In the genomic region with DNA sequence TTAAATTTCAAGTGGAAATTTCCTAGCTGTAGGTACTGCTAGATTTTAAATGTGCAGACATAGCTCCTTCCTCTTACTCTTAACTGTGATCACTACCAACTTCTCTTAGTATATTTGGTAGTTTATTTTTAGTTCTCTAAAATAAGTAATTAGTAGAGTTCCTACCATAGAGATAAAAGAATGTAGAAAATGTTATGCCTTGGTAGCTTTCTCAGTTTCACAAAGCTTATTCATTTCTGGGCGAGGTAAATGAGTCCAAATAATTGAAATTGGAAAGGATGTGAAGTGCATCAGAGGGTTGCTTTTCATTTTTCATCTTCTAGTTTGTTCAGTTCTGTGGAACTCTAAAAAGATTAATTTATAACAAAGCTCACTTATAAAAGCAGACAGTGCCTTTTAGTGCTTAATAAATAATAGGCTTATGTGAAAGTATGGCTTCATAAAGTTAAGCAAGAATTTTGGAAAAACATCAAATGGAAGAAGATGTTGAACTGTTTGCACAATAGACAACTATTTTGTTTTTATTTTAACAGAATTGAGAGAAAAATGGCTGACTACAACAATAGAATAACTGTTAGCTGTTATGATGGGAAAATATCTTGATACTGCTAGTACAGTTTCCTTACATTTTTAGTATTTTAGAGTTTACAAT, we compare ENCODE assay signal across 10 cellular contexts.
DNase-seq lines count a peak whose midpoint lies in the region; ATAC-seq and TF ChIP-seq lines count a peak whose summit lies in the region.
"Had no signal": no experiment of that assay in that cellular context is flagged by ENCODE, and none has a peak within 500 bp of the region (broad histone marks: within the 10 kb centered on the region; RNA-seq: fewer than 3 reads in every experiment).

No MANE protein-coding gene starts in this region.

- no peaks in the 10 kb centered on the region for H4K20me1 ChIP-seq in MM.1S (ENCODE audit: insufficient read depth, low read length)

- H3K9me3 ChIP-seq in MM.1S (replicated peaks; ENCODE audit: insufficient read depth, low read length) (no peaks in the 10 kb centered on the region), right cardiac atrium (ENCODE audit: control insufficient read depth, low read length) (no peaks in the 10 kb centered on the region)

- 71% methylated on average over 1 of the region's 1 CpG for WGBS in right cardiac atrium

- no peak overlapping the region for H3K9ac ChIP-seq in MM.1S (ENCODE audit: low read length)

- H3K4me3 ChIP-seq in MM.1S (ENCODE audit: low read length) (no peak overlapping the region), right cardiac atrium (ENCODE audit: low read length) (no peak overlapping the region)

- no peaks in the 10 kb centered on the region for H3K36me3 ChIP-seq in MM.1S (replicated peaks; ENCODE audit: insufficient read depth, low read length)

- peaks cover 3% of the 10 kb centered on the region for H3F3A ChIP-seq in MM.1S (ENCODE audit: insufficient read depth, low read length)

- H3K27me3 ChIP-seq in MM.1S (replicated peaks; ENCODE audit: insufficient read depth, low read length) (no peaks in the 10 kb centered on the region), right cardiac atrium (ENCODE audit: control insufficient read depth, insufficient read depth) (no peaks in the 10 kb centered on the region)

- H3K27ac ChIP-seq in MM.1S (ENCODE audit: low read length) (peak overlapping the region; percentile 6; the same call in 1 of the 2 replicates), right cardiac atrium (ENCODE audit: low read length) (no peak overlapping the region)

- TF ChIP-seq POLR2A in erythroblast (IDR thresholded peaks at IDR 0.05; ENCODE audit: low read length) = no peak

- DNase-seq in GM04503 (ENCODE audit: low read depth) = peak; percentile 21
- DNase-seq in MM.1S = peak; percentile 48
- no peak for DNase-seq in erythroblast (lab: John Stamatoyannopoulos, UW)
- no peak for DNase-seq in NCI-H187 (lab: John Stamatoyannopoulos, UW)
- no peak for DNase-seq in right cardiac atrium
- no peak for DNase-seq in Ammon's horn (ENCODE audit: low spot score)
- DNase-seq: KBM-7 had no signal

- no peaks in the 10 kb centered on the region for H3K9me2 ChIP-seq in MM.1S (replicated peaks; ENCODE audit: insufficient read depth, low read length)

- intact Hi-C loops in right cardiac atrium (cut with DNase I) = loop anchor here in 3 of 4 donors (5.0 to 10.0 kb wide), 3 partner anchors 346 to 624 kb away; no protein-coding TSS in a partner anchor

- TF ChIP-seq CTCF in MM.1S (IDR thresholded peaks at IDR 0.05; ENCODE audit: low read length) = no peak

- no peak overlapping the region for H2AFZ ChIP-seq in MM.1S (ENCODE audit: low read length)

- ATAC-seq in GM19397 (IDR thresholded peaks at IDR 0.05; ENCODE audit: unreplicated experiment) (peak; percentile 71), HG02938 (IDR thresholded peaks at IDR 0.05; ENCODE audit: unreplicated experiment) (peak; percentile 91), right cardiac atrium (no peak)
- ATAC-seq: HCT116 had no signal

- H3K4me1 ChIP-seq in MM.1S (ENCODE audit: low read length) (peaks cover 29% of the 10 kb centered on the region), right cardiac atrium (ENCODE audit: control insufficient read depth, insufficient read depth, low read length) (peaks cover 1% of the 10 kb centered on the region)

- H3K79me2 ChIP-seq in MM.1S (ENCODE audit: low read length) = no peaks in the 10 kb centered on the region

- H3K4me2 ChIP-seq in MM.1S (ENCODE audit: low read depth, low read length) = peak overlapping the region; percentile 37; the same call in 1 of the 2 replicates

Comparison
In these comparisons a context has a peak if more than half of its experiments do, and no peak if none do; other contexts are left out.
1. DNase-seq: peak in GM04503 (single experiment) and MM.1S (single experiment); none in erythroblast (0 of 2), NCI-H187 (0 of 2), right cardiac atrium (0 of 3) and Ammon's horn (single experiment).
2. ATAC-seq: peak in GM19397 (single experiment) and HG02938 (single experiment); none in right cardiac atrium (0 of 2).